8 cellular contexts compared by ENCODE assay signal in the genomic region with DNA sequence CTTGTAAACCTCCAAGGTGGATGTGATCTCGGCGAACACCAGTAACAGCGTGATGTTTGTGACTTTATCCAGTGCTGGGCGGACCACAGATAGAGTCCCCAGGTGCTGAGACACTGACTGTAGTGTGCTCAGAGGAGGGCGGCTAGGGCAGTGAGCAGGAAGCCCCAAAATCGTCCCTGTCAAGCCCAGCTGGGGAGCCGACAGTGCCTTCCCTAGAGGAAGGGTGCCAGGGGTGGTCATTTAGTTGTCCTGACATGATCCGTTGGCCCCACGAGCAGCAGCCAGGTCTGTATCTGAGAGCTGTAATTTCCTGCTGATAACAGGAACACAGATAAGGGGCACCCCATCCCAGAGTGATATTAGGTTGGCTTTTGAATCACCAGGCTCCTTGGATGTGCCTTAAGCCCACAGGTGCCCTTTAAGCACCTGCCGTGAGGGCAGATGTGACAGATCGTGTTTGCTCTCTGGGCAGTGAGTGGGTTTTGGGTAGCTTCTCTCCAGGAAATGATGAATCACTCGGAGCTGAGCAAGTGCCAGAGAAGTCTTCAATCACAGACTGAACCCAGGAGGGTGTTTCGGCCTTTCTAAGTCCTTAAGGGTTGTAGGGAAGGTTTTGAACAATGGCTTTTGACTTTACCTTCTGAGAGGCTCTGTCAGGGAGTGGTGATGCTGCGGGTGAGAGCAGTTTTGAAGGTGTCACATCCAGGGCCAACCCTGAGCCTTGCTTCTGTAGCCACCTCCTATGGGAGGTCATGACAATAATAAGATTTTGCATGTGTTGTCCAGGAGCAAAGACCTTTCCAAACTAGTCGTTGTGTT. TPM values are rescaled to one million over a fixed set of nuclear protein-coding genes. Genes with fewer than 3 reads are reported as not detected.
DNase-seq lines count a peak whose midpoint lies in the region; ATAC-seq and TF ChIP-seq lines count a peak whose summit lies in the region.

No MANE protein-coding gene starts in this region.

- TF ChIP-seq EP300 in gastroesophageal sphincter (IDR thresholded peaks at IDR 0.05) = no peak

- no peaks in the 10 kb centered on the region for H3K36me3 ChIP-seq in gastroesophageal sphincter

- H3K9me3 ChIP-seq in gastroesophageal sphincter = no peaks in the 10 kb centered on the region

- peak overlapping the region; percentile 83 to 87 for H3K4me3 Mint-ChIP-seq in activated T-cell treated with anti-CD3 and anti-CD28 coated beads, Interleukin-2, amount 50 U/mL, for 72 hours

- peaks cover 6 to 55% (median 29%) of the 10 kb centered on the region in 3 donors for H3K4me1 ChIP-seq in gastroesophageal sphincter

- H3K4me3 ChIP-seq in gastroesophageal sphincter = no peak overlapping the region

- H3K36me3 Mint-ChIP-seq in activated T-cell treated with anti-CD3 and anti-CD28 coated beads, Interleukin-2, amount 50 U/mL, for 72 hours (ENCODE audit: insufficient read depth in 2 of 2) = peaks cover 0 to 3% of the 10 kb centered on the region in 2 donors

- peaks cover 98% of the 10 kb centered on the region for H3K4me1 Mint-ChIP-seq in activated T-cell treated with anti-CD3 and anti-CD28 coated beads, Interleukin-2, amount 50 U/mL, for 72 hours (ENCODE audit: low read depth)

- no peak for TF ChIP-seq CTCF in gastroesophageal sphincter (IDR thresholded peaks at IDR 0.05)

- no peaks in the 10 kb centered on the region for H3K27me3 Mint-ChIP-seq in activated T-cell treated with anti-CD3 and anti-CD28 coated beads, Interleukin-2, amount 50 U/mL, for 72 hours (ENCODE audit: low read depth)

- peak overlapping the region; percentile 32 to 78 (median 66) for H3K27ac ChIP-seq in gastroesophageal sphincter

- H3K27ac Mint-ChIP-seq in activated T-cell treated with anti-CD3 and anti-CD28 coated beads, Interleukin-2, amount 50 U/mL, for 72 hours = peak overlapping the region; percentile 84

- H3K9me3 Mint-ChIP-seq in activated T-cell treated with anti-CD3 and anti-CD28 coated beads, Interleukin-2, amount 50 U/mL, for 72 hours = no peaks in the 10 kb centered on the region

- ATAC-seq in GM18873 (IDR thresholded peaks at IDR 0.05; ENCODE audit: low FRiP score, unreplicated experiment) = peak; percentile 21
- peak; percentile 22 for ATAC-seq in HG03108 (IDR thresholded peaks at IDR 0.05; ENCODE audit: unreplicated experiment)
- ATAC-seq in activated T-cell treated with anti-CD3 and anti-CD28 coated beads, Interleukin-2, amount 50 U/mL, for 72 hours (replicated peaks in 1 of 2) = peak; percentile 81 to 83
- peak; percentile 63 for ATAC-seq in gastroesophageal sphincter

- no peaks in the 10 kb centered on the region for H3K27me3 ChIP-seq in gastroesophageal sphincter

- peak; percentile 87 for DNase-seq in A172 (ENCODE audit: low spot score)
- DNase-seq in NOMO-1 treated with dmso at 0.1 percent for 144 hours (lab: John Stamatoyannopoulos, UW; ENCODE audit: unreplicated experiment) = peak; percentile 65
- DNase-seq in activated T-cell treated with anti-CD3 and anti-CD28 coated beads, Interleukin-2, amount 50 U/mL, for 72 hours = peak; percentile 77 to 82
- peak; percentile 33 to 62 for DNase-seq in stimulated activated CD4-positive, alpha-beta T cell treated with anti-CD3 and anti-CD28 coated beads, Interleukin-1b, Interleukin-23, amount 100 ng/mL, for 4 hours (ENCODE audit: low read depth in 2 of 2)
- DNase-seq in iPS-NIHi7 (ENCODE audit: extremely low spot score) = no peak

- WGBS in gastroesophageal sphincter (ENCODE audit: low coverage in 1 of 2), 2 donors = 8% methylated on average over 2 of the region's 15 CpGs; no CpG with 5 or more reads in 1 of the 2 donors

- TF ChIP-seq POLR2A in gastroesophageal sphincter (IDR thresholded peaks at IDR 0.05) = no peak

RNA-seq across cellular contexts. Expression of a gene that starts 7.7 kb away (rescaled TPM):
- total RNA-seq in A172 (2014; rRNA removed; shearing (Covaris generic)) = 25.8 and 34.4 TPM in 2 replicates
- total RNA-seq in activated T-cell treated with anti-CD3 and anti-CD28 coated beads, Interleukin-2, amount 50 U/mL, for 72 hours = 10 to 100 TPM; 45.4 to 63.2 TPM
- 10 to 100 TPM; 47.3 to 70.1 (median 50.0) TPM for total RNA-seq in gastroesophageal sphincter

Comparison
In these comparisons a context has a peak if more than half of its experiments do, and no peak if none do; other contexts are left out.
1. ATAC-seq: peak in every context shown above with its lines; median percentile 82 in activated T-cell treated with anti-CD3 and anti-CD28 coated beads, Interleukin-2, amount 50 U/mL, for 72 hours; 63 in gastroesophageal sphincter; 22 in HG03108; 21 in GM18873.